Comparison of ENCODE assay signal across 2 cellular contexts in the genomic region with DNA sequence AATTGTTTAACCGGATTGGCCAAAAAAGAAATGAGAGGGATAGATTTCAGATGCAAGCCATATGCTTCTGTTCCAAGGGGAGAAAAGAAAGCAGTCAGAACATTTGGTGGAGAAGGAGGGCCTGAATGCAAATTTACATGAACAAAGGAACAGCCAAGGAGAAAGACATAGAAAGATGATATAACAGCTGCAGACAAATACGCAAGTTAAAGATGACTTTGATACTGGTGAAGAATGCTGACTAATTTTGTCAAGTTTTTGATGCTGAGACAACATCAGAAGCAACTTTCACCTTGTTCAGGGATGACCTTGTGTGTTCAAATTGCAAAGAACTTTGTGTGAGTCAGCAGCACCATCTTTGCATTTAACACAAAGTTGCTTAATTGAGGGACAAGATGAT.
TF ChIP-seq lines count a peak whose summit lies in the region.

No MANE protein-coding gene starts in this region.

TF ChIP-seq in GM23338, 12 proteins besides CTCF, POLR2A, EP300 and RAD21 (continued from another document and continues in another):
- TF ChIP-seq, protein P1, sequence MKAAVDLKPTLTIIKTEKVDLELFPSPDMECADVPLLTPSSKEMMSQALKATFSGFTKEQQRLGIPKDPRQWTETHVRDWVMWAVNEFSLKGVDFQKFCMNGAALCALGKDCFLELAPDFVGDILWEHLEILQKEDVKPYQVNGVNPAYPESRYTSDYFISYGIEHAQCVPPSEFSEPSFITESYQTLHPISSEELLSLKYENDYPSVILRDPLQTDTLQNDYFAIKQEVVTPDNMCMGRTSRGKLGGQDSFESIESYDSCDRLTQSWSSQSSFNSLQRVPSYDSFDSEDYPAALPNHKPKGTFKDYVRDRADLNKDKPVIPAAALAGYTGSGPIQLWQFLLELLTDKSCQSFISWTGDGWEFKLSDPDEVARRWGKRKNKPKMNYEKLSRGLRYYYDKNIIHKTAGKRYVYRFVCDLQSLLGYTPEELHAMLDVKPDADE (IDR thresholded peaks at IDR 0.05), result no peak
- TF ChIP-seq EZH2 (IDR thresholded peaks at IDR 0.05; ENCODE audit: low read depth, unreplicated experiment) (no peak), CREB1 (CRISPR knock-in tag; IDR thresholded peaks at IDR 0.05; ENCODE audit: low read depth) (no peak), ZNF462 (CRISPR knock-in tag; IDR thresholded peaks at IDR 0.05) (no peak), JUNB (IDR thresholded peaks at IDR 0.05; ENCODE audit: unreplicated experiment) (no peak), ZNF331 (CRISPR knock-in tag; IDR thresholded peaks at IDR 0.05; ENCODE audit: low read depth) (no peak), POLR2AphosphoS5 (IDR thresholded peaks at IDR 0.05; ENCODE audit: low read depth) (no peak), NANOG (IDR thresholded peaks at IDR 0.05; ENCODE audit: borderline replicate concordance) (no peak), EZH2phosphoT487 (IDR thresholded peaks at IDR 0.05; ENCODE audit: unreplicated experiment) (no peak)
- TF ChIP-seq, protein P2, sequence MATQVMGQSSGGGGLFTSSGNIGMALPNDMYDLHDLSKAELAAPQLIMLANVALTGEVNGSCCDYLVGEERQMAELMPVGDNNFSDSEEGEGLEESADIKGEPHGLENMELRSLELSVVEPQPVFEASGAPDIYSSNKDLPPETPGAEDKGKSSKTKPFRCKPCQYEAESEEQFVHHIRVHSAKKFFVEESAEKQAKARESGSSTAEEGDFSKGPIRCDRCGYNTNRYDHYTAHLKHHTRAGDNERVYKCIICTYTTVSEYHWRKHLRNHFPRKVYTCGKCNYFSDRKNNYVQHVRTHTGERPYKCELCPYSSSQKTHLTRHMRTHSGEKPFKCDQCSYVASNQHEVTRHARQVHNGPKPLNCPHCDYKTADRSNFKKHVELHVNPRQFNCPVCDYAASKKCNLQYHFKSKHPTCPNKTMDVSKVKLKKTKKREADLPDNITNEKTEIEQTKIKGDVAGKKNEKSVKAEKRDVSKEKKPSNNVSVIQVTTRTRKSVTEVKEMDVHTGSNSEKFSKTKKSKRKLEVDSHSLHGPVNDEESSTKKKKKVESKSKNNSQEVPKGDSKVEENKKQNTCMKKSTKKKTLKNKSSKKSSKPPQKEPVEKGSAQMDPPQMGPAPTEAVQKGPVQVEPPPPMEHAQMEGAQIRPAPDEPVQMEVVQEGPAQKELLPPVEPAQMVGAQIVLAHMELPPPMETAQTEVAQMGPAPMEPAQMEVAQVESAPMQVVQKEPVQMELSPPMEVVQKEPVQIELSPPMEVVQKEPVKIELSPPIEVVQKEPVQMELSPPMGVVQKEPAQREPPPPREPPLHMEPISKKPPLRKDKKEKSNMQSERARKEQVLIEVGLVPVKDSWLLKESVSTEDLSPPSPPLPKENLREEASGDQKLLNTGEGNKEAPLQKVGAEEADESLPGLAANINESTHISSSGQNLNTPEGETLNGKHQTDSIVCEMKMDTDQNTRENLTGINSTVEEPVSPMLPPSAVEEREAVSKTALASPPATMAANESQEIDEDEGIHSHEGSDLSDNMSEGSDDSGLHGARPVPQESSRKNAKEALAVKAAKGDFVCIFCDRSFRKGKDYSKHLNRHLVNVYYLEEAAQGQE (IDR thresholded peaks at IDR 0.05; ENCODE audit: unreplicated experiment), result no peak

TF ChIP-seq in H1, 55 proteins besides CTCF, POLR2A, EP300 and RAD21 (continued from another document):
- TF ChIP-seq BRCA1 (IDR thresholded peaks at IDR 0.05; ENCODE audit: low read depth, low read length) (no peak), JUND (IDR thresholded peaks at IDR 0.05; ENCODE audit: low read length) (no peak), TCF12 (IDR thresholded peaks at IDR 0.05; ENCODE audit: low read depth, low read length) (no peak), RFX5 (IDR thresholded peaks at IDR 0.05; ENCODE audit: borderline replicate concordance, low read depth, low read length) (no peak), KDM1A (IDR thresholded peaks at IDR 0.05; ENCODE audit: borderline replicate concordance, low read length) (no peak), RXRA (IDR thresholded peaks at IDR 0.05; ENCODE audit: insufficient read depth, low read depth, low read length) (no peak)
TF ChIP-seq in H1: peak in this region for 0.
